Comparison of ENCODE assay signal across 8 cellular contexts in genomic region chr2:5696741-5697521, GRCh38. TPM values are rescaled to one million over a fixed set of nuclear protein-coding genes. Genes with fewer than 3 reads are reported as not detected.
DNase-seq lines count a peak whose midpoint lies in the region; ATAC-seq and TF ChIP-seq lines count a peak whose summit lies in the region.

No MANE protein-coding gene starts in this region.

- peak overlapping the region; percentile 45 for H3K4me3 ChIP-seq in BE2C (ENCODE audit: low read depth, low read length)
- H3K4me3 ChIP-seq in Jurkat, Clone E6-1 (ENCODE audit: low read length), result peak overlapping the region; percentile 64
- H3K4me3 ChIP-seq in tibial nerve, result peak overlapping the region in 2 of 4 donors; percentile 26 to 45

- 2% methylated on average over 42 to 44 of the region's 75 CpGs for WGBS in tibial nerve, 2 donors

- no peak for TF ChIP-seq POLR2A in tibial nerve (IDR thresholded peaks at IDR 0.05)

- TF ChIP-seq CTCF in BE2C (IDR thresholded peaks at IDR 0.05; ENCODE audit: low read depth, low read length), result no peak
- no peak for TF ChIP-seq CTCF in tibial nerve (IDR thresholded peaks at IDR 0.05)

- H3K36me3 ChIP-seq in BE2C (no peaks in the 10 kb centered on the region), tibial nerve (no peaks in the 10 kb centered on the region)

- peaks cover 62% of the 10 kb centered on the region for H3K27me3 ChIP-seq in BE2C
- H3K27me3 ChIP-seq in tibial nerve, result peaks cover 0 to 96% of the 10 kb centered on the region in 2 donors

- H3K27ac ChIP-seq in caudate nucleus (ENCODE audit: low read depth, low read length), result peak overlapping the region; percentile 71
- no peak overlapping the region for H3K27ac ChIP-seq in tibial nerve

- no peak for ATAC-seq in HG03097 (IDR thresholded peaks at IDR 0.05; ENCODE audit: low FRiP score, unreplicated experiment)

- DNase-seq in BE2C (no peak), caudate nucleus (lab: John Stamatoyannopoulos, UW) (peak in 26 of 61 donors; percentile 8 to 81 (median 55)), midbrain (lab: John Stamatoyannopoulos, UW) (peak; percentile 26), superior temporal gyrus (ENCODE audit: extremely low spot score) (no peak), tibial nerve (ENCODE audit: low spot score in 2 of 2) (no peak), mesenteric fat pad (ENCODE audit: low spot score) (no peak)
- peak; percentile 83 for DNase-seq in Jurkat, Clone E6-1 (ENCODE audit: low read depth, low spot score)

- no peaks in the 10 kb centered on the region for H3K4me1 ChIP-seq in BE2C
- peaks cover 0 to 43% (median 10%) of the 10 kb centered on the region in 4 donors for H3K4me1 ChIP-seq in tibial nerve

- H3K9me3 ChIP-seq in BE2C (no peaks in the 10 kb centered on the region), tibial nerve (no peaks in the 10 kb centered on the region)

- TF ChIP-seq EP300 in tibial nerve (IDR thresholded peaks at IDR 0.05), result no peak

RNA-seq across cellular contexts. Expression of gene SOX11, which starts 4.7 kb away (rescaled TPM):
- 11.6 TPM for polyA plus RNA-seq in BE2C (2012; ENCODE audit: insufficient read depth, insufficient read length, low read depth)
- 2.1 TPM for polyA plus RNA-seq in Jurkat, Clone E6-1 (2012; ENCODE audit: insufficient read depth, insufficient read length)
- total RNA-seq in tibial nerve (not detected), mesenteric fat pad (not detected)

Comparison
In these comparisons a context has a peak if more than half of its experiments do, and no peak if none do; other contexts are left out.
1. DNase-seq: peak in Jurkat, Clone E6-1 (single experiment) and midbrain (single experiment); none in BE2C (single experiment), superior temporal gyrus (single experiment), tibial nerve (0 of 2) and mesenteric fat pad (single experiment).